1 cellular context compared by ENCODE assay signal in genomic region chr6:44237813-44238433, GRCh38.
A peak's percentile ranks its signal among the peaks of the same experiment; 100 is the strongest.
TF ChIP-seq lines count a peak whose summit lies in the region.

No MANE protein-coding gene starts in this region.

TF ChIP-seq in HepG2, 621 proteins besides CTCF, POLR2A, EP300 and RAD21 (continued from another document and continues in another):
- TF ChIP-seq ARID4A (CRISPR knock-in tag; IDR thresholded peaks at IDR 0.05; ENCODE audit: borderline replicate concordance), result peak; percentile 68; the same call in 1 of the 2 replicates
- peak; percentile 69; the same call in 1 of the 2 replicates for TF ChIP-seq ZNF709 (CRISPR knock-in tag; IDR thresholded peaks at IDR 0.05)
- peak; percentile 60; the same call in 1 of the 2 replicates for TF ChIP-seq ETV6 (CRISPR knock-in tag; conservative IDR thresholded peaks at IDR 0.05)
- no peak for TF ChIP-seq NR1H2 (CRISPR knock-in tag; IDR thresholded peaks at IDR 0.05; ENCODE audit: borderline replicate concordance, low read depth)
- TF ChIP-seq ZNF317 (CRISPR knock-in tag; IDR thresholded peaks at IDR 0.05), result no peak
- TF ChIP-seq ZSCAN21 (CRISPR knock-in tag; IDR thresholded peaks at IDR 0.05; ENCODE audit: borderline replicate concordance), result peak; percentile 77
- peak; percentile 31; the same call in 1 of the 2 replicates for TF ChIP-seq ZNF576 (CRISPR knock-in tag; IDR thresholded peaks at IDR 0.05)
- TF ChIP-seq ZNF619 (CRISPR knock-in tag; IDR thresholded peaks at IDR 0.05), result no peak
- peak; percentile 75; the same call in 1 of the 2 replicates for TF ChIP-seq ZNF616 (CRISPR knock-in tag; IDR thresholded peaks at IDR 0.05; ENCODE audit: low read depth)
- peak; percentile 60; the same call in 1 of the 2 replicates for TF ChIP-seq ZNF773 (CRISPR knock-in tag; IDR thresholded peaks at IDR 0.05; ENCODE audit: borderline replicate concordance)
- TF ChIP-seq ZNF512B (CRISPR knock-in tag; IDR thresholded peaks at IDR 0.05; ENCODE audit: borderline replicate concordance), result 0 out of 2 replicates have a peak, but pooled peaks have one; percentile 10
- peak; percentile 88; the same call in 1 of the 2 replicates for TF ChIP-seq ZMAT3 (CRISPR knock-in tag; conservative IDR thresholded peaks at IDR 0.05)
- peak; percentile 69; the same call in 1 of the 2 replicates for TF ChIP-seq ZBTB25 (CRISPR knock-in tag; IDR thresholded peaks at IDR 0.05)
- TF ChIP-seq HNF1B (CRISPR knock-in tag; IDR thresholded peaks at IDR 0.05), result peak; percentile 74; the same call in 1 of the 2 replicates
- TF ChIP-seq ZBTB42 (CRISPR knock-in tag; IDR thresholded peaks at IDR 0.05), result peak; percentile 79; the same call in 1 of the 2 replicates
- 0 out of 2 replicates have a peak, but pooled peaks have one; percentile 19 for TF ChIP-seq MAF1 (CRISPR knock-in tag; IDR thresholded peaks at IDR 0.05; ENCODE audit: borderline replicate concordance)
- TF ChIP-seq MNT (IDR thresholded peaks at IDR 0.05), result no peak
- TF ChIP-seq ZBTB2 (CRISPR knock-in tag; IDR thresholded peaks at IDR 0.05; ENCODE audit: low read depth), result peak; percentile 57; the same call in 1 of the 2 replicates
- peak; percentile 83 for TF ChIP-seq YEATS4 (CRISPR knock-in tag; IDR thresholded peaks at IDR 0.05; ENCODE audit: borderline replicate concordance)
- TF ChIP-seq MYNN (CRISPR knock-in tag; IDR thresholded peaks at IDR 0.05; ENCODE audit: low read depth), result 0 out of 2 replicates have a peak, but pooled peaks have one; percentile 56
- TF ChIP-seq MLX (CRISPR knock-in tag; IDR thresholded peaks at IDR 0.05), result no peak
- peak; percentile 75; the same call in 1 of the 2 replicates for TF ChIP-seq KAT7 (CRISPR knock-in tag; IDR thresholded peaks at IDR 0.05; ENCODE audit: borderline replicate concordance)
- peak; percentile 80 for TF ChIP-seq TBX2 (CRISPR knock-in tag; IDR thresholded peaks at IDR 0.05; ENCODE audit: borderline replicate concordance)
- TF ChIP-seq ZNF550 (CRISPR knock-in tag; IDR thresholded peaks at IDR 0.05; ENCODE audit: borderline replicate concordance), result peak; percentile 95; the same call in 1 of the 2 replicates
- no peak for TF ChIP-seq ZNF282 (IDR thresholded peaks at IDR 0.05; ENCODE audit: partially characterized antibody)
- TF ChIP-seq ZNF749 (CRISPR knock-in tag; IDR thresholded peaks at IDR 0.05; ENCODE audit: borderline replicate concordance), result 0 out of 2 replicates have a peak, but pooled peaks have one; percentile 53
- 0 out of 2 replicates have a peak, but pooled peaks have one; percentile 9 for TF ChIP-seq RERE (CRISPR knock-in tag; IDR thresholded peaks at IDR 0.05; ENCODE audit: low read depth)
- peak; percentile 40 for TF ChIP-seq TARDBP (CRISPR knock-in tag; IDR thresholded peaks at IDR 0.05)
- TF ChIP-seq ZNF263 (CRISPR knock-in tag; IDR thresholded peaks at IDR 0.05), result no peak
- peak; percentile 40; the same call in 1 of the 2 replicates for TF ChIP-seq THYN1 (CRISPR knock-in tag; IDR thresholded peaks at IDR 0.05; ENCODE audit: borderline replicate concordance, low read depth)
- peak; percentile 88; the same call in 1 of the 2 replicates for TF ChIP-seq CHD4 (IDR thresholded peaks at IDR 0.05; ENCODE audit: borderline replicate concordance, low read length)
- TF ChIP-seq RBM39 (IDR thresholded peaks at IDR 0.05; ENCODE audit: low read depth, low read length, poor library complexity, severe bottlenecking), result peak; percentile 84
- 0 out of 2 replicates have a peak, but pooled peaks have one; percentile 14 for TF ChIP-seq TGIF2 (CRISPR knock-in tag; IDR thresholded peaks at IDR 0.05)
- peak; percentile 78; the same call in 1 of the 2 replicates for TF ChIP-seq ZNF274 (CRISPR knock-in tag; IDR thresholded peaks at IDR 0.05)
- TF ChIP-seq KMT2B (CRISPR knock-in tag; IDR thresholded peaks at IDR 0.05), result peak; percentile 59
- TF ChIP-seq GABPB1 (CRISPR knock-in tag; IDR thresholded peaks at IDR 0.05), result peak; percentile 84; the same call in 1 of the 2 replicates
